9 cellular contexts compared by ENCODE assay signal in the genomic region with DNA sequence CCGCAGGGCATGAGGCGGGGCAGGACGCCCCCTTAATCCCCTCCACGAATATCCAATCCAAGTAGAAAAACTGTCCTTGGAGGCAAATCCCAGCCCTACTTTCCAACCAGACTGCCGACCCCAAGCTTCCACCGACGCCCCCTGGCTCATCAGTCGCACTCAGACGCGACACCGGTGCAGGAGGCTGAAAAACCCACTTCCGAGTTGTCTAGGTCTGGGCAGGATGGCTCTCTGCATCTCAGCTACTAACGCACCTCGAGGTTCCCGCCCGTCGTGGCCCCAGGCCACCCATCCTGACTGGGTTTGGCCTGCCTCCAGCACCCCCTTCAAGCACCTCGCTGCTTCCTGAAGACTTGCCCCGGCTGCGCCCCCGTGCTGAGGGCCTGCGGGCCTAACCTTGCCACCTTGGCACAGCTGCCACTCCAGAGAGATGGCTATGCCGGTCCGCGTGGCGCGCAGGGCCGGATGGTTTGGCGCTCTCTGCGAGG. TPM values are rescaled to one million over a fixed set of nuclear protein-coding genes. Genes with fewer than 3 reads are reported as not detected.
A peak's percentile ranks its signal among the peaks of the same experiment; 100 is the strongest.
DNase-seq lines count a peak whose midpoint lies in the region; TF ChIP-seq lines count a peak whose summit lies in the region.
"Had no signal": no experiment of that assay in that cellular context is flagged by ENCODE, and none has a peak within 500 bp of the region (broad histone marks: within the 10 kb centered on the region; RNA-seq: fewer than 3 reads in every experiment).

No MANE protein-coding gene starts in this region.

- no peaks in the 10 kb centered on the region for H3K9me3 Mint-ChIP-seq in activated naive CD8-positive, alpha-beta T cell (ENCODE audit: low read depth)

- DNase-seq in H7 (peak; percentile 76), adrenal gland (no peak), NCI-H748 treated with DMSO at 0.1 percent for 48 hours (lab: John Stamatoyannopoulos, UW) (no peak)
- DNase-seq in stimulated activated CD4-positive, alpha-beta T cell treated with anti-CD3 and anti-CD28 coated beads, Interleukin-4, amount 100 ng/mL, for 24 hours: no peak
- DNase-seq in activated CD8-positive, alpha-beta memory T cell treated with anti-CD3 and anti-CD28 coated beads, Interleukin-2, amount 50 U/mL, for 48 hours: no peak

- H3K9me3 ChIP-seq in skeletal muscle tissue (ENCODE audit: control insufficient read depth in 3 of 3, low read length in 3 of 3) (no peaks in the 10 kb centered on the region), adrenal gland (replicated peaks in 1 of 3) (no peaks in the 10 kb centered on the region)

- H3K27ac ChIP-seq in skeletal muscle tissue (ENCODE audit: low read depth, low read length): peak overlapping the region; percentile 85
- peak overlapping the region in 1 of 5 donors; percentile 69 for H3K27ac ChIP-seq in adrenal gland

- H3K27me3 Mint-ChIP-seq in activated naive CD8-positive, alpha-beta T cell: peaks cover 36% of the 10 kb centered on the region

- H3K4me3 ChIP-seq in H7 (ENCODE audit: insufficient read depth, low read depth, low read length): peak overlapping the region; percentile 40
- peak overlapping the region; percentile 86 for H3K4me3 ChIP-seq in iPS-11a (ENCODE audit: low read depth, low read length)
- H3K4me3 ChIP-seq in skeletal muscle tissue (ENCODE audit: low read length in 3 of 3): peak overlapping the region; percentile 60 to 83 (median 73)
- H3K4me3 ChIP-seq in adrenal gland: peak overlapping the region in 1 of 4 donors; percentile 66
- H3K4me3 ChIP-seq: GM12878 had no signal

- TF ChIP-seq POLR2A in adrenal gland (IDR thresholded peaks at IDR 0.05): no peak

- H3K4me3 Mint-ChIP-seq in activated naive CD8-positive, alpha-beta T cell: peak overlapping the region; percentile 87

- peaks cover 70 to 87% (median 78%) of the 10 kb centered on the region in 3 donors for H3K4me1 ChIP-seq in skeletal muscle tissue (ENCODE audit: control insufficient read depth in 3 of 3, insufficient read depth in 3 of 3, low read length in 3 of 3)
- peaks cover 0 to 13% of the 10 kb centered on the region in 2 donors for H3K4me1 ChIP-seq in adrenal gland (replicated peaks in 1 of 2)

- H3K36me3 ChIP-seq in H7 (replicated peaks; ENCODE audit: control insufficient read depth, insufficient read depth, low read length) (no peaks in the 10 kb centered on the region), skeletal muscle tissue (ENCODE audit: control insufficient read depth in 3 of 3, insufficient read depth in 3 of 3, low read length in 3 of 3) (peaks cover 0 to 7% (median 3%) of the 10 kb centered on the region in 3 donors), adrenal gland (replicated peaks in 1 of 2) (no peaks in the 10 kb centered on the region)

- H3K27me3 ChIP-seq in H7 (ENCODE audit: control insufficient read depth, insufficient read depth, low read length) (peaks cover 8% of the 10 kb centered on the region), skeletal muscle tissue (ENCODE audit: control insufficient read depth in 3 of 3, insufficient read depth in 3 of 3, low read length in 3 of 3) (no peaks in the 10 kb centered on the region), adrenal gland (peaks cover 12% of the 10 kb centered on the region)

- peak overlapping the region; percentile 47 to 92 (median 67) for H3K9ac ChIP-seq in skeletal muscle tissue (ENCODE audit: low read depth in 1 of 3, low read length in 3 of 3)

- H3K4me1 Mint-ChIP-seq in activated naive CD8-positive, alpha-beta T cell (ENCODE audit: low read depth): peaks cover 13% of the 10 kb centered on the region

- WGBS in adrenal gland, 4 donors: 45 to 55% (median 52%) methylated on average over 16 to 30 of the region's 30 CpGs

- intact Hi-C loops in adrenal gland (cut with DNase I): no loop called here

- H3K36me3 Mint-ChIP-seq in activated naive CD8-positive, alpha-beta T cell: no peaks in the 10 kb centered on the region

- TF ChIP-seq CTCF in adrenal gland (IDR thresholded peaks at IDR 0.05): no peak

- H3K27ac Mint-ChIP-seq in activated naive CD8-positive, alpha-beta T cell: peak overlapping the region; percentile 28

RNA-seq across cellular contexts. Expression of a gene that starts 15.5 kb away (rescaled TPM):
- 32.6 and 34.3 TPM in 2 replicates for total RNA-seq in H7 (2014; rRNA removed; shearing (Covaris generic))
- total RNA-seq in skeletal muscle tissue: 5.7 TPM
- total RNA-seq in adrenal gland: 1 to 10 TPM; 2.5 to 9.0 (median 3.4) TPM
- 1 to 10 TPM in 2 of 3 donors, under 1 TPM in 1; 0.75 to 4.1 (median 3.2) TPM for polyA plus RNA-seq in adrenal gland
- total RNA-seq: GM12878 had no signal
- polyA plus RNA-seq: GM12878 had no signal
